In genomic region chr16:52496051-52496876, GRCh38 we compare ENCODE assay signal across 1 cellular context.
TF ChIP-seq lines count a peak whose summit lies in the region.

No MANE protein-coding gene starts in this region.

TF ChIP-seq in GM23338, 12 proteins besides CTCF, POLR2A, EP300 and RAD21 (continued from another document):
- TF ChIP-seq ZNF462 (CRISPR knock-in tag; IDR thresholded peaks at IDR 0.05) (no peak), NANOG (IDR thresholded peaks at IDR 0.05; ENCODE audit: borderline replicate concordance) (no peak), ZNF331 (CRISPR knock-in tag; IDR thresholded peaks at IDR 0.05; ENCODE audit: low read depth) (no peak), EZH2phosphoT487 (IDR thresholded peaks at IDR 0.05; ENCODE audit: unreplicated experiment) (no peak), REST (IDR thresholded peaks at IDR 0.05; ENCODE audit: unreplicated experiment) (no peak)
